ENCODE assay signal across 32 cellular contexts in genomic region chr6:159257846-159258245, GRCh38.
DNase-seq lines count a peak whose midpoint lies in the region; ATAC-seq and TF ChIP-seq lines count a peak whose summit lies in the region.
"Had no signal": no experiment of that assay in that cellular context is flagged by ENCODE, and none has a peak within 500 bp of the region (broad histone marks: within the 10 kb centered on the region; RNA-seq: fewer than 3 reads in every experiment).

No MANE protein-coding gene starts in this region.

- in situ Hi-C loops in GM23248 (cut with MboI), result no loop called here

- H4K20me1 ChIP-seq in GM23248 (ENCODE audit: insufficient read depth), result no peaks in the 10 kb centered on the region
- H4K20me1 ChIP-seq: BLaER1 treated with 17β-estradiol and CSF1 and Interleukin-3, amounts not matched to agents 10 nM and 100 nM had no signal

- peaks cover 7% of the 10 kb centered on the region for H3F3A ChIP-seq in GM23248 (ENCODE audit: insufficient read depth)

- no peak overlapping the region for H3K4me2 ChIP-seq in GM23248 (ENCODE audit: unreplicated experiment)
- H3K4me2 ChIP-seq: BLaER1 treated with 17β-estradiol and CSF1 and Interleukin-3, amounts not matched to agents 10 nM and 100 nM had no signal

- no peaks in the 10 kb centered on the region for H3K9me2 ChIP-seq in GM23248 (ENCODE audit: insufficient read depth)

- no peaks in the 10 kb centered on the region for H3K27me3 ChIP-seq in GM23248 (replicated peaks; ENCODE audit: insufficient read depth)
- no peaks in the 10 kb centered on the region for H3K27me3 ChIP-seq in left lung
- H3K27me3 ChIP-seq: BLaER1 treated with 17β-estradiol and CSF1 and Interleukin-3, amounts not matched to agents 10 nM and 100 nM; brain microvascular endothelial cell; spleen; tibial nerve had no signal

- H3K4me3 ChIP-seq in GM23248, result no peak overlapping the region
- no peak overlapping the region for H3K4me3 ChIP-seq in epithelial cell of esophagus (ENCODE audit: low read length)
- no peak overlapping the region for H3K4me3 ChIP-seq in left lung
- H3K4me3 ChIP-seq: BLaER1 treated with 17β-estradiol and CSF1 and Interleukin-3, amounts not matched to agents 10 nM and 100 nM; GM12878; heart right ventricle; lung; mucosa of descending colon; spleen; tibial nerve had no signal

- 18 to 20% methylated on average over 6 of the region's 6 CpGs for WGBS in GM23248 (ENCODE audit: low coverage in 1 of 2, low lambda C conversion rate in 2 of 2, missing lambda C conversion rate in 2 of 2), 2 experiments

- H3K4me1 ChIP-seq in GM23248 (ENCODE audit: insufficient read depth), result peaks cover 13% of the 10 kb centered on the region
- H3K4me1 ChIP-seq in left lung, result peaks cover 0 to 4% of the 10 kb centered on the region in 2 donors
- H3K4me1 ChIP-seq: BLaER1 treated with 17β-estradiol and CSF1 and Interleukin-3, amounts not matched to agents 10 nM and 100 nM had no signal

- intact Hi-C loops in left lung (cut with DNase I), result no loop called here

- H3K9me3 ChIP-seq in GM23248 (ENCODE audit: low read depth), result no peaks in the 10 kb centered on the region
- no peaks in the 10 kb centered on the region for H3K9me3 ChIP-seq in left lung
- H3K9me3 ChIP-seq: BLaER1 treated with 17β-estradiol and CSF1 and Interleukin-3, amounts not matched to agents 10 nM and 100 nM; heart right ventricle; mucosa of descending colon; spleen; tibial nerve had no signal

- H3K36me3 ChIP-seq in GM23248 (ENCODE audit: low read depth), result no peaks in the 10 kb centered on the region
- H3K36me3 ChIP-seq in left lung, result no peaks in the 10 kb centered on the region
- H3K36me3 ChIP-seq: BLaER1 treated with 17β-estradiol and CSF1 and Interleukin-3, amounts not matched to agents 10 nM and 100 nM; brain microvascular endothelial cell; heart right ventricle; spleen; tibial nerve had no signal

- no peak overlapping the region for H3K9ac ChIP-seq in GM23248
- H3K9ac ChIP-seq: BLaER1 treated with 17β-estradiol and CSF1 and Interleukin-3, amounts not matched to agents 10 nM and 100 nM had no signal

- H3K27ac ChIP-seq in GM23248, result peak overlapping the region; percentile 35
- H3K27ac ChIP-seq in left lung, result no peak overlapping the region
- H3K27ac ChIP-seq: BLaER1 treated with 17β-estradiol and CSF1 and Interleukin-3, amounts not matched to agents 10 nM and 100 nM; brain microvascular endothelial cell; heart right ventricle; HL-60; spleen had no signal

- no peaks in the 10 kb centered on the region for H3K79me2 ChIP-seq in GM23248 (ENCODE audit: insufficient read depth)

- peak; percentile 26 for ATAC-seq in left lung
- no peak for ATAC-seq in GM19452 (IDR thresholded peaks at IDR 0.05; ENCODE audit: unreplicated experiment)
- no peak for ATAC-seq in GM19328 (IDR thresholded peaks at IDR 0.05; ENCODE audit: unreplicated experiment)
- ATAC-seq: activated CD4-positive, CD25-positive, alpha-beta regulatory T cell treated with anti-CD3 and anti-CD28 coated beads, Interleukin-2, amount 50 U/mL, for 24 hours; GM12878; mucosa of descending colon; natural killer cell treated with Interleukin-12 subunit alpha and Interleukin-12 subunit beta and Interleukin-15 and Interleukin-18, amount 100 ng/mL, for 72 hours had no signal

- TF ChIP-seq CTCF in epithelial cell of esophagus (IDR thresholded peaks at IDR 0.05; ENCODE audit: insufficient read depth, low read depth, low read length, missing control alignments) (no peak), left lung (IDR thresholded peaks at IDR 0.05) (no peak)

- no peak overlapping the region for H2AFZ ChIP-seq in GM23248

- DNase-seq in AG08395 (ENCODE audit: low spot score) (peak; percentile 58), GM23248 (peak; percentile 91), epithelial cell of esophagus (ENCODE audit: low read depth) (peak; percentile 51), left lung (no peak), MV-4-11 (lab: John Stamatoyannopoulos, UW) (no peak), ureter (ENCODE audit: low spot score) (no peak)
- DNase-seq: activated CD4-positive, alpha-beta memory T cell treated with anti-CD3 and anti-CD28 coated beads for 36 hours; activated CD8-positive, alpha-beta memory T cell treated with anti-CD3 and anti-CD28 coated beads, Interleukin-2, amount 50 U/mL, for 48 hours; activated naive CD4-positive, alpha-beta T cell treated with Interleukin-2 at 50 U/mL for 16 hours; brain microvascular endothelial cell; EL; H9; heart right ventricle; KBM-7; MM.1S; mucosa of descending colon; NCI-H1417 treated with DMSO at 0.1 percent for 48 hours; NCI-H2029 treated with DMSO at 0.1 percent for 48 hours; NCI-H345; SHP77; spleen; stimulated activated CD4-positive, alpha-beta T cell treated with anti-CD3 and anti-CD28 coated beads, Interleukin-2, amount 100 ng/mL, for 48 hours; T-helper 2 cell had no signal

Comparison
In these comparisons a context has a peak if more than half of its experiments do, and no peak if none do; other contexts are left out.
1. DNase-seq: peak in AG08395 (single experiment), GM23248 (single experiment) and epithelial cell of esophagus (single experiment); none in left lung (0 of 2), MV-4-11 (single experiment) and ureter (single experiment).